Comparison of ENCODE assay signal across 8 cellular contexts in genomic region chr20:16801919-16802651, GRCh38. TPM values are rescaled to one million over a fixed set of nuclear protein-coding genes. Genes with fewer than 3 reads are reported as not detected.
DNase-seq lines count a peak whose midpoint lies in the region; ATAC-seq and TF ChIP-seq lines count a peak whose summit lies in the region.

No MANE protein-coding gene starts in this region.

- peak; percentile 82 for DNase-seq in Ammon's horn (ENCODE audit: low spot score)
- peak; percentile 28 for DNase-seq in HS-5 (ENCODE audit: low read depth)
- peak; percentile 20 for DNase-seq in NOMO-1 treated with dmso at 0.1 percent for 144 hours (lab: John Stamatoyannopoulos, UW; ENCODE audit: unreplicated experiment)
- DNase-seq in activated T-cell treated with anti-CD3 and anti-CD28 coated beads for 4 hours: peak; percentile 41
- DNase-seq in fibroblast of peridontal ligament (ENCODE audit: extremely low read depth): peak; percentile 69
- DNase-seq in omental fat pad (ENCODE audit: low spot score): peak; percentile 89
- DNase-seq in aorta: peak; percentile 53 to 87

- no peaks in the 10 kb centered on the region for H3K4me1 ChIP-seq in aorta (ENCODE audit: control insufficient read depth in 1 of 2, insufficient read depth in 2 of 2, low read length in 2 of 2)

- WGBS in aorta, 2 donors: 27% methylated on average over 15 of the region's 15 CpGs

- no peak overlapping the region for H3K4me3 ChIP-seq in aorta (ENCODE audit: low read length in 2 of 2)

- H3K36me3 ChIP-seq in aorta (ENCODE audit: control insufficient read depth in 1 of 2, insufficient read depth in 2 of 2, low read length in 1 of 2): no peaks in the 10 kb centered on the region

- TF ChIP-seq CTCF in omental fat pad (IDR thresholded peaks at IDR 0.05): peak in 2 of 3 donors; percentile 27 to 45

- no peak overlapping the region for H3K27ac ChIP-seq in aorta (ENCODE audit: low read depth in 1 of 2, low read length in 2 of 2)

- H3K9me3 ChIP-seq in aorta (ENCODE audit: control insufficient read depth, low read length): no peaks in the 10 kb centered on the region

- intact Hi-C loops in aorta (cut with DNase I): loop anchor here (2.0 kb wide), 2 partner anchors 71 to 629 kb away; partner anchors contain the start of gene SNRPB2 (in 1 of the 2)

- ATAC-seq in GM18907 (IDR thresholded peaks at IDR 0.05; ENCODE audit: unreplicated experiment): peak; percentile 68
- ATAC-seq in omental fat pad (ENCODE audit: low FRiP score): no peak
- no peak for ATAC-seq in aorta (ENCODE audit: low FRiP score)

- H3K27me3 ChIP-seq in aorta (ENCODE audit: control insufficient read depth in 1 of 2, insufficient read depth in 2 of 2, low read length in 1 of 2): no peaks in the 10 kb centered on the region

RNA-seq across cellular contexts. Expression of gene OTOR, which starts 53.9 kb away (rescaled TPM):
- total RNA-seq in omental fat pad: not detected
- not detected for total RNA-seq in aorta
- polyA plus RNA-seq in aorta: not detected

Comparison
In these comparisons a context has a peak if more than half of its experiments do, and no peak if none do; other contexts are left out.
1. DNase-seq: peak in every context shown above with its lines; median percentile 89 in omental fat pad; 82 in Ammon's horn; 70 in aorta; 69 in fibroblast of peridontal ligament; 41 in activated T-cell treated with anti-CD3 and anti-CD28 coated beads for 4 hours; 28 in HS-5; 20 in NOMO-1 treated with dmso at 0.1 percent for 144 hours.